In genomic region chr9:90861826-90862740, GRCh38 we compare ENCODE assay signal across 27 cellular contexts.
"Had no signal": no experiment of that assay in that cellular context is flagged by ENCODE, and none has a peak within 500 bp of the region (broad histone marks: within the 10 kb centered on the region; RNA-seq: fewer than 3 reads in every experiment).

No MANE protein-coding gene starts in this region.

- H3K9me3 ChIP-seq: adrenal gland, right lobe of liver, thyroid gland, upper lobe of left lung had no signal

- H3K36me3 ChIP-seq: adrenal gland, brain microvascular endothelial cell, neural progenitor cell, right lobe of liver had no signal

- H3K4me1 Mint-ChIP-seq: neural progenitor cell had no signal

- H3K9ac ChIP-seq: neural progenitor cell had no signal

- H3K4me3 Mint-ChIP-seq: activated CD8-positive, alpha-beta T cell treated with anti-CD3 and anti-CD28 coated beads for 36 hours; activated naive CD4-positive, alpha-beta T cell treated with anti-CD3 and anti-CD28 coated beads for 36 hours; activated naive CD8-positive, alpha-beta T cell treated with anti-CD3 and anti-CD28 coated beads for 36 hours; activated T-helper 1 cell treated with anti-CD3 and anti-CD28 coated beads, Interleukin-12 subunit alpha, Interleukin-12 subunit beta, Interleukin-2, Interleukin-4 antibody, amounts not matched to agents 30 ng/mL and 10 ng/mL and 1 ng/mL, durations not matched to agents 14 hours and 24 hours and 36 hours; immature natural killer cell; natural killer cell; neural progenitor cell; stimulated activated naive CD8-positive, alpha-beta T cell treated with anti-CD3 and anti-CD28 coated beads, Interleukin-15, amount 100 ng/mL, for 72 hours; WTC11 had no signal

- DNase-seq: activated CD4-positive, alpha-beta T cell treated with anti-CD3 and anti-CD28 coated beads, Interleukin-2, amount 50 U/mL, for 1 hour; activated CD8-positive, alpha-beta T cell treated with anti-CD3 and anti-CD28 coated beads for 36 hours; activated effector memory CD4-positive, alpha-beta T cell treated with anti-CD3 and anti-CD28 coated beads, Interleukin-2, amount 50 U/mL, for 16 hours; activated naive CD4-positive, alpha-beta T cell treated with anti-CD3 and anti-CD28 coated beads for 36 hours; activated naive CD8-positive, alpha-beta T cell treated with anti-CD3 and anti-CD28 coated beads for 36 hours; activated T-cell treated with anti-CD3 and anti-CD28 coated beads, Interleukin-2, amount 50 U/mL, for 1 hour; brain microvascular endothelial cell; cortex of kidney; foreskin fibroblast; head of caudate nucleus; hypothalamus; immature natural killer cell; mesenchymal stem cell; natural killer cell; right lobe of liver; stimulated activated CD4-positive, alpha-beta T cell treated with anti-CD3 and anti-CD28 coated beads, Interleukin-12 subunit alpha, Interleukin-12 subunit beta, amount 100 ng/mL, for 4 hours; stimulated activated CD4-positive, alpha-beta T cell treated with anti-CD3 and anti-CD28 coated beads, Interleukin-4, amount 100 ng/mL, for 1 hour; stimulated activated naive CD8-positive, alpha-beta T cell treated with anti-CD3 and anti-CD28 coated beads, Interleukin-15, amount 100 ng/mL, for 72 hours; substantia nigra; T-helper 2 cell; thyroid gland; upper lobe of left lung had no signal

- H2AFZ ChIP-seq: neural progenitor cell had no signal

- H3K4me2 ChIP-seq: neural progenitor cell had no signal

- H3K36me3 Mint-ChIP-seq: activated naive CD8-positive, alpha-beta T cell treated with anti-CD3 and anti-CD28 coated beads for 36 hours; neural progenitor cell; WTC11 had no signal

- H3K4me3 ChIP-seq: adrenal gland, neural progenitor cell, right lobe of liver, skin epidermis, thyroid gland, upper lobe of left lung had no signal

- H3K9me3 Mint-ChIP-seq: activated CD8-positive, alpha-beta T cell treated with anti-CD3 and anti-CD28 coated beads for 36 hours; activated naive CD4-positive, alpha-beta T cell treated with anti-CD3 and anti-CD28 coated beads for 36 hours; activated naive CD8-positive, alpha-beta T cell treated with anti-CD3 and anti-CD28 coated beads for 36 hours; activated T-helper 1 cell treated with anti-CD3 and anti-CD28 coated beads, Interleukin-12 subunit alpha, Interleukin-12 subunit beta, Interleukin-2, Interleukin-4 antibody, amounts not matched to agents 30 ng/mL and 10 ng/mL and 1 ng/mL, durations not matched to agents 14 hours and 24 hours and 36 hours; natural killer cell; neural progenitor cell; stimulated activated naive CD8-positive, alpha-beta T cell treated with anti-CD3 and anti-CD28 coated beads, Interleukin-15, amount 100 ng/mL, for 72 hours; WTC11 had no signal

- H3K4me1 ChIP-seq: adrenal gland, neural progenitor cell, right lobe of liver, thyroid gland, upper lobe of left lung had no signal

- H3K27ac Mint-ChIP-seq: activated CD8-positive, alpha-beta T cell treated with anti-CD3 and anti-CD28 coated beads for 36 hours; activated naive CD4-positive, alpha-beta T cell treated with anti-CD3 and anti-CD28 coated beads for 36 hours; activated naive CD8-positive, alpha-beta T cell treated with anti-CD3 and anti-CD28 coated beads for 36 hours; activated T-helper 1 cell treated with anti-CD3 and anti-CD28 coated beads, Interleukin-12 subunit alpha, Interleukin-12 subunit beta, Interleukin-2, Interleukin-4 antibody, amounts not matched to agents 30 ng/mL and 10 ng/mL and 1 ng/mL, durations not matched to agents 14 hours and 24 hours and 36 hours; immature natural killer cell; natural killer cell; neural progenitor cell; WTC11 had no signal

- H3K27me3 Mint-ChIP-seq: activated CD8-positive, alpha-beta T cell treated with anti-CD3 and anti-CD28 coated beads for 36 hours had no signal

- H3K27me3 ChIP-seq: adrenal gland, brain microvascular endothelial cell, neural progenitor cell, right lobe of liver, thyroid gland, upper lobe of left lung had no signal

- ATAC-seq: activated CD8-positive, alpha-beta T cell treated with anti-CD3 and anti-CD28 coated beads for 36 hours; natural killer cell; stimulated activated naive CD8-positive, alpha-beta T cell treated with anti-CD3 and anti-CD28 coated beads, Interleukin-15, amount 100 ng/mL, for 72 hours; WTC11 had no signal

- H3K27ac ChIP-seq: adrenal gland, brain microvascular endothelial cell, neural progenitor cell, right lobe of liver, skin epidermis, thyroid gland, upper lobe of left lung had no signal
